13 cellular contexts compared by ENCODE assay signal in the genomic region with DNA sequence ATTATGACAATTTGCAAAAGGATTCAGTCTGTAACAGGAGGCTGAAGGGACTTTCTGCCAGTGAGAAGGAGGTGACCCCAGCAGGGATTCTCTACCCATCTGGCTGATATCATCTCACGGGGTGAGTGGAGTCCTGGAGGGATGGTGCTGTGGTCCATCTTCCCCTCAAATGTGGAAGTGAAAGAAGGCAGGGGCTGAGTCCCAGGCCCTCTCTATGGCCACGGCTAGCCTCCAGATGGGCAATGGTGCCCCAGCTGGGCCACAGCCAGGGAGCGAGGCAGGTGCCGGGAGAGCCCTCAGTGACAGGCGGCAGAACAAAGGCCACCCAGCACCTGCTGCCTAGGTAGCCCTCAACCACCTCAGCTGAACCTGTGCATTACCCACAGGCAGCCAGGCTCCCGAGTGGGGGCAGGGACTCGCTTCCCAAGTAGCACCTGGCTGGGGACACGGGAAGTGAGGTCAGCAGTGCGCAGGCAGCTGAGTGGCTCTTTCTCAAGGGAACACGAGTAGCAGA. TPM values are rescaled to one million over a fixed set of nuclear protein-coding genes. Genes with fewer than 3 reads are reported as not detected.
DNase-seq lines count a peak whose midpoint lies in the region; ATAC-seq, FAIRE-seq and TF ChIP-seq lines count a peak whose summit lies in the region.
"Had no signal": no experiment of that assay in that cellular context is flagged by ENCODE, and none has a peak within 500 bp of the region (broad histone marks: within the 10 kb centered on the region; RNA-seq: fewer than 3 reads in every experiment).

No MANE protein-coding gene starts in this region.

- SMC1A ChIA-PET in GM12878 (lab: Charles Lee; ENCODE audit: uncharacterized antibody, unreplicated experiment): interaction anchor here (1.1 to 4.0 kb wide), 3 partner anchors 9 to 48 kb away, joined by 3 to 33 read pairs (median 5); no protein-coding TSS in a partner anchor

- TF ChIP-seq RAD21 in GM12878 (IDR thresholded peaks at IDR 0.05; ENCODE audit: insufficient read depth, low read depth, low read length): no peak

- WGBS in GM12878 (ENCODE audit: insufficient coverage, insufficient replicate concordance, low lambda C conversion rate, missing lambda C conversion rate): 27% methylated on average over 10 of the region's 10 CpGs
- WGBS in transverse colon (ENCODE audit: low coverage in 1 of 2), 2 donors: 53% methylated on average over 6 of the region's 10 CpGs; no CpG with 5 or more reads in 1 of the 2 donors
- WGBS in adrenal gland, 4 donors: 81 to 86% (median 83%) methylated on average over 4 to 10 of the region's 10 CpGs

- RAD21 ChIA-PET in GM12878 (lab: Charles Lee; ENCODE audit: unreplicated experiment): interaction anchor here (1.6 to 9.2 kb wide), 3 partner anchors 28 to 54 kb away, joined by 7 to 192 read pairs (median 12); no protein-coding TSS in a partner anchor

- H3K4me3 ChIP-seq in GM12878 (no peak overlapping the region), transverse colon (no peak overlapping the region), adrenal gland (no peak overlapping the region)
- H3K4me3 ChIP-seq: right atrium auricular region, thoracic aorta had no signal

- TF ChIP-seq EP300 in GM12878 (IDR thresholded peaks at IDR 0.05; ENCODE audit: borderline replicate concordance in 1 of 2, control insufficient read depth in 1 of 2, low read depth in 2 of 2, low read length in 2 of 2): no peak
- TF ChIP-seq EP300 in transverse colon (IDR thresholded peaks at IDR 0.05; ENCODE audit: low read depth): no peak

- H3K9ac ChIP-seq in GM12878 (ENCODE audit: control insufficient read depth, insufficient read depth, low read length): no peak overlapping the region

- H3K27me3 ChIP-seq in GM12878 (replicated peaks in 1 of 2; ENCODE audit: control insufficient read depth in 2 of 2, insufficient read depth in 2 of 2, low read length in 1 of 2) (peaks cover 0 to 1% of the 10 kb centered on the region in 2 experiments; a peak in 1 of 4 replicates), transverse colon (no peaks in the 10 kb centered on the region), adrenal gland (no peaks in the 10 kb centered on the region)
- H3K27me3 ChIP-seq: right atrium auricular region had no signal

- peak; percentile 52 for FAIRE-seq in GM12878 (lab: Jason Lieb, UNC)
- FAIRE-seq: HTR-8/SVneo had no signal

- BruUV-seq in GM12878 (replicated peaks; lab: Mats Ljungman, UMichigan): no TSS peak

- TF ChIP-seq CTCF in GM12878 (IDR thresholded peaks at IDR 0.05 in 2 of 3, conservative IDR thresholded peaks at IDR 0.05 in 1 of 3; ENCODE audit: control insufficient read depth in 2 of 3, extremely low read depth in 1 of 3, insufficient read depth in 1 of 3, low read depth in 3 of 3, low read length in 3 of 3): no peak
- no peak for TF ChIP-seq CTCF in transverse colon (IDR thresholded peaks at IDR 0.05)
- no peak for TF ChIP-seq CTCF in adrenal gland (IDR thresholded peaks at IDR 0.05)

- H3K9me3 ChIP-seq in GM12878 (replicated peaks; ENCODE audit: control insufficient read depth, insufficient read depth, low read length) (no peaks in the 10 kb centered on the region), transverse colon (no peaks in the 10 kb centered on the region), adrenal gland (replicated peaks in 1 of 3) (no peaks in the 10 kb centered on the region)
- H3K9me3 ChIP-seq: right atrium auricular region, thoracic aorta had no signal

- H4K20me1 ChIP-seq in GM12878 (ENCODE audit: control insufficient read depth, insufficient read depth): no peaks in the 10 kb centered on the region

- TF ChIP-seq POLR2A in GM12878 (IDR thresholded peaks at IDR 0.05; ENCODE audit: low read depth, low read length): no peak
- TF ChIP-seq POLR2A in transverse colon (IDR thresholded peaks at IDR 0.05): no peak
- TF ChIP-seq POLR2A in adrenal gland (IDR thresholded peaks at IDR 0.05): no peak

- ATAC-seq in GM12878: peak; percentile 74
- no peak for ATAC-seq in HG03460 (IDR thresholded peaks at IDR 0.05; ENCODE audit: unreplicated experiment)

- peaks cover 7% of the 10 kb centered on the region for H3K79me2 ChIP-seq in GM12878 (ENCODE audit: control insufficient read depth, insufficient read depth, low read length)

- no peak overlapping the region for H3K4me2 ChIP-seq in GM12878 (ENCODE audit: control insufficient read depth, insufficient read depth)

- H3K36me3 ChIP-seq in GM12878 (ENCODE audit: control insufficient read depth in 2 of 2, insufficient read depth in 2 of 2, low read length in 1 of 2) (no peaks in the 10 kb centered on the region; a peak in 2 of 4 replicates), transverse colon (no peaks in the 10 kb centered on the region), adrenal gland (replicated peaks in 1 of 2) (no peaks in the 10 kb centered on the region)
- H3K36me3 ChIP-seq: right atrium auricular region, thoracic aorta had no signal

- intact Hi-C loops in GM12878 (cut with micrococcal nuclease; ENCODE audit: unreplicated experiment): no loop called here
- intact Hi-C loops in transverse colon (cut with DNase I; ENCODE audit: low total_unique reads): no loop called here
- intact Hi-C loops in adrenal gland (cut with DNase I): loop anchor here in 1 of 2 donors (10.0 kb wide), 1 partner anchor 238 kb away; no protein-coding TSS in a partner anchor

- POLR2A ChIA-PET in GM12878 (lab: Charles Lee): interaction anchor here (1.0 kb wide), 2 partner anchors 13 to 28 kb away, joined by 3 to 4 read pairs; no protein-coding TSS in a partner anchor

- H3K4me1 ChIP-seq in GM12878 (ENCODE audit: control insufficient read depth, insufficient read depth, low read length): peaks cover 19% of the 10 kb centered on the region
- H3K4me1 ChIP-seq in transverse colon: peaks cover 6 to 38% (median 27%) of the 10 kb centered on the region in 4 donors
- peaks cover under 1 to 9% of the 10 kb centered on the region in 2 donors for H3K4me1 ChIP-seq in adrenal gland (replicated peaks in 1 of 2)

- no peak overlapping the region for H2AFZ ChIP-seq in GM12878 (ENCODE audit: control insufficient read depth, low read depth, low read length)

- CTCF ChIA-PET in GM12878 (lab: Yijun Ruan, JAX): interaction anchor here (0.8 to 10.3 kb wide), 4 partner anchors 21 to 399 kb away, joined by 3 to 214 read pairs (median 14); no protein-coding TSS in a partner anchor

- DNase-seq in NCI-H2171 treated with DMSO at 0.1 percent for 48 hours (lab: John Stamatoyannopoulos, UW) (peak; percentile 66), NCI-H2171 (lab: John Stamatoyannopoulos, UW) (no peak), NCI-H2107 treated with DMSO at 0.1 percent for 48 hours (lab: John Stamatoyannopoulos, UW; ENCODE audit: unreplicated experiment) (peak; percentile 94), GM12878 (ENCODE audit: low read depth, low spot score) (peak; percentile 17), transverse colon (peak; percentile 55), AML-193 (lab: John Stamatoyannopoulos, UW) (no peak), adrenal gland (no peak)
- DNase-seq: activated CD8-positive, alpha-beta memory T cell treated with anti-CD3 and anti-CD28 coated beads for 24 hours; DND-41 had no signal

- no peak overlapping the region for H3K27ac ChIP-seq in GM12878 (ENCODE audit: control insufficient read depth, insufficient read depth)
- H3K27ac ChIP-seq in transverse colon: peak overlapping the region in 1 of 4 donors; percentile 10
- H3K27ac ChIP-seq in adrenal gland: no peak overlapping the region
- H3K27ac ChIP-seq: right atrium auricular region, thoracic aorta had no signal

- in situ Hi-C loops in GM12878 (cut with MboI): no loop called here
- in situ Hi-C loops in transverse colon (cut with MboI; ENCODE audit: low pct_ligation_motif_present in 1 of 4, low pct_unique_long_range_greater_than_20kb in 1 of 4, low sequenced_read_pairs in 3 of 4): no loop called here

TF ChIP-seq in GM12878, 131 proteins besides CTCF, POLR2A, EP300 and RAD21 (continues in another document):
- TF ChIP-seq IRF4 (IDR thresholded peaks at IDR 0.05; ENCODE audit: low read depth, low read length): 0 out of 2 replicates have a peak, but pooled peaks have one; percentile 11
- TF ChIP-seq ZNF24 (IDR thresholded peaks at IDR 0.05): no peak
- TF ChIP-seq GATAD2B (conservative IDR thresholded peaks at IDR 0.05; ENCODE audit: low read depth): peak; percentile 62
- TF ChIP-seq IKZF2 (IDR thresholded peaks at IDR 0.05): peak in 1 of 2 experiments; percentile 36; a peak in 1 of 4 replicates
- TF ChIP-seq BHLHE40 (IDR thresholded peaks at IDR 0.05; ENCODE audit: borderline replicate concordance in 1 of 2, low read depth in 2 of 2, low read length in 1 of 2): peak in 1 of 2 experiments; percentile 65; a peak in 1 of 4 replicates

RNA-seq across cellular contexts. Expression of gene NECTIN1, which starts 6.7 kb away (rescaled TPM):
- total RNA-seq in GM12878 (2013; cell fraction: nucleolus; rRNA removed): 28.9 and 37.4 TPM in 2 replicates
- 2.3 and 2.4 TPM in 2 replicates for total RNA-seq in GM12878 (2014; rRNA removed)
- 1.4 and 2.4 TPM in 2 replicates for total RNA-seq in GM12878 (2014; rRNA removed; fragmentation: Illumina TruSeq; extraction: Trizol)
- total RNA-seq in GM12878 (2021): 7.5 and 8.7 TPM in 2 replicates
- polyA plus RNA-seq in GM12878 (2011; ENCODE audit: low read depth): 6.9 TPM
- 3.8 and 9.2 TPM in 2 replicates for polyA plus RNA-seq in GM12878 (2011; rRNA removed)
- polyA plus RNA-seq in GM12878 (2011; cell fraction: cytosol; rRNA removed): 10.4 and 13.9 TPM in 2 replicates
- polyA plus RNA-seq in GM12878 (2011; cell fraction: nucleus; rRNA removed): 13.1 and 14.9 TPM in 2 replicates
- 16.1 and 16.9 TPM in 2 replicates for polyA plus RNA-seq in GM12878 (2012)
- polyA plus RNA-seq in GM12878 (2014; fragmentation: Illumina TruSeq; extraction: Trizol): 2.3 and 4.5 TPM in 2 replicates
- 1 to 10 TPM; 1.4 to 1.5 TPM for polyA plus RNA-seq in GM12878 (2014; fragmentation: Nextera tagmentation; extraction: Ambion mirVana)
- 2.9 and 4.1 TPM in 2 replicates for polyA plus RNA-seq in GM12878 (2014; rRNA removed)
- polyA plus RNA-seq in GM12878 (2016; fragmentation: Nextera tagmentation; extraction: Ambion mirVana): 1 to 10 TPM in 1 of 2 experiments, under 1 TPM in 1; 0.97 to 1.4 TPM
- 15.3 and 21.6 TPM in 2 replicates for polyA minus RNA-seq in GM12878 (2011; rRNA and poly(A)+ RNA removed)
- 12.3 and 12.7 TPM in 2 replicates for polyA minus RNA-seq in GM12878 (2011; cell fraction: cytosol; rRNA and poly(A)+ RNA removed)
- polyA minus RNA-seq in GM12878 (2011; cell fraction: nucleus; rRNA and poly(A)+ RNA removed): 11.2 and 13.6 TPM in 2 replicates
- total RNA-seq in transverse colon: 10 to 100 TPM; 11.0 to 71.2 (median 12.6) TPM
- total RNA-seq in adrenal gland: 10 to 100 TPM in 1 of 8 donors, 1 to 10 TPM in 7; 1.6 to 19.6 (median 5.6) TPM
- polyA plus RNA-seq in adrenal gland: 1 to 10 TPM; 2.6 to 6.9 (median 5.6) TPM

Comparison
In these comparisons a context has a peak if more than half of its experiments do, and no peak if none do; other contexts are left out.
1. DNase-seq: peak in NCI-H2171 treated with DMSO at 0.1 percent for 48 hours (single experiment), NCI-H2107 treated with DMSO at 0.1 percent for 48 hours (single experiment), GM12878 (single experiment) and transverse colon (single experiment); none in NCI-H2171 (single experiment), AML-193 (0 of 2) and adrenal gland (0 of 7).